In genomic region chr18:6058941-6059340, GRCh38 we compare ENCODE assay signal across 14 cellular contexts.
DNase-seq lines count a peak whose midpoint lies in the region; ATAC-seq and TF ChIP-seq lines count a peak whose summit lies in the region.
"Had no signal": no experiment of that assay in that cellular context is flagged by ENCODE, and none has a peak within 500 bp of the region (broad histone marks: within the 10 kb centered on the region; RNA-seq: fewer than 3 reads in every experiment).

No MANE protein-coding gene starts in this region.

- H3K27me3 Mint-ChIP-seq in activated CD8-positive, alpha-beta memory T cell treated with anti-CD3 and anti-CD28 coated beads, Interleukin-2, amount 10 ng/mL, durations not matched to agents 7 days and 5 days = no peaks in the 10 kb centered on the region
- H3K27me3 Mint-ChIP-seq: activated naive CD4-positive, alpha-beta T cell treated with anti-CD3 and anti-CD28 coated beads, Interleukin-2, amount 10 ng/mL, durations not matched to agents 7 days and 5 days; stimulated activated naive CD8-positive, alpha-beta T cell treated with anti-CD3 and anti-CD28 coated beads, Interleukin-15, amount 100 ng/mL, for 72 hours had no signal

- no TSS peak for BruUV-seq in A673 (replicated peaks; lab: Mats Ljungman, UMichigan)

- H3K27ac Mint-ChIP-seq in activated CD8-positive, alpha-beta memory T cell treated with anti-CD3 and anti-CD28 coated beads, Interleukin-2, amount 10 ng/mL, durations not matched to agents 7 days and 5 days = no peak overlapping the region
- H3K27ac Mint-ChIP-seq: activated naive CD4-positive, alpha-beta T cell treated with anti-CD3 and anti-CD28 coated beads, Interleukin-2, amount 10 ng/mL, durations not matched to agents 7 days and 5 days; natural killer cell; stimulated activated naive CD8-positive, alpha-beta T cell treated with anti-CD3 and anti-CD28 coated beads, Interleukin-15, amount 100 ng/mL, for 72 hours had no signal

- H3K27me3 ChIP-seq in A673 (replicated peaks; ENCODE audit: insufficient read depth, low read depth, low read length, poor library complexity) = no peaks in the 10 kb centered on the region

- DNase-seq in H4 (ENCODE audit: low spot score) (peak; percentile 12), NCI-H526 (lab: John Stamatoyannopoulos, UW) (peak; percentile 34 to 66), foreskin fibroblast (peak; percentile 15 to 25), retina (peak; percentile 18), A673 (ENCODE audit: low spot score) (no peak)
- DNase-seq in activated CD8-positive, alpha-beta memory T cell treated with anti-CD3 and anti-CD28 coated beads, Interleukin-2, amount 10 ng/mL, durations not matched to agents 7 days and 5 days = no peak
- no peak for DNase-seq in activated effector memory CD4-positive, alpha-beta T cell treated with Interleukin-2 at 50 U/mL for 16 hours
- DNase-seq: activated CD4-positive, CD25-positive, alpha-beta regulatory T cell treated with anti-CD3 and anti-CD28 coated beads, Interleukin-2, amount 50 U/mL, for 72 hours; activated naive CD4-positive, alpha-beta T cell treated with anti-CD3 and anti-CD28 coated beads, Interleukin-2, amount 10 ng/mL, durations not matched to agents 7 days and 5 days; natural killer cell; NCI-H1048; stimulated activated naive CD8-positive, alpha-beta T cell treated with anti-CD3 and anti-CD28 coated beads, Interleukin-15, amount 100 ng/mL, for 72 hours had no signal

- ATAC-seq in activated CD8-positive, alpha-beta memory T cell treated with anti-CD3 and anti-CD28 coated beads, Interleukin-2, amount 10 ng/mL, durations not matched to agents 7 days and 5 days = no peak
- no peak for ATAC-seq in GM18861 (IDR thresholded peaks at IDR 0.05; ENCODE audit: unreplicated experiment)
- ATAC-seq: stimulated activated naive CD8-positive, alpha-beta T cell treated with anti-CD3 and anti-CD28 coated beads, Interleukin-15, amount 100 ng/mL, for 72 hours had no signal

- no peak overlapping the region for H3K4me3 Mint-ChIP-seq in activated CD8-positive, alpha-beta memory T cell treated with anti-CD3 and anti-CD28 coated beads, Interleukin-2, amount 10 ng/mL, durations not matched to agents 7 days and 5 days
- H3K4me3 Mint-ChIP-seq: activated naive CD4-positive, alpha-beta T cell treated with anti-CD3 and anti-CD28 coated beads, Interleukin-2, amount 10 ng/mL, durations not matched to agents 7 days and 5 days; natural killer cell; stimulated activated naive CD8-positive, alpha-beta T cell treated with anti-CD3 and anti-CD28 coated beads, Interleukin-15, amount 100 ng/mL, for 72 hours had no signal

- H3K27ac ChIP-seq in A673 (ENCODE audit: low read depth, low read length, poor library complexity, severe bottlenecking) = no peak overlapping the region

- no peaks in the 10 kb centered on the region for H3K4me1 ChIP-seq in A673 (ENCODE audit: insufficient read depth, low read length, poor library complexity, severe bottlenecking)
- H3K4me1 ChIP-seq: HAP-1 had no signal

- intact Hi-C loops in A673 (cut with micrococcal nuclease; ENCODE audit: unreplicated experiment) = no loop called here

- CTCF ChIA-PET in activated CD8-positive, alpha-beta memory T cell treated with anti-CD3 and anti-CD28 coated beads, Interleukin-2, amount 10 ng/mL, durations not matched to agents 7 days and 5 days (lab: Charles Lee) = no interaction called here
- CTCF ChIA-PET in A673 (lab: Charles Lee) = no interaction called here

- H3K36me3 ChIP-seq in A673 (ENCODE audit: insufficient read depth, low read length, poor library complexity, severe bottlenecking) = no peaks in the 10 kb centered on the region
- H3K36me3 ChIP-seq: HAP-1 had no signal

- H3K4me3 ChIP-seq in foreskin fibroblast (ENCODE audit: low read depth in 1 of 2, low read length in 2 of 2) = no peak overlapping the region
- no peak overlapping the region for H3K4me3 ChIP-seq in A673 (ENCODE audit: low read depth, low read length, poor library complexity, severe bottlenecking)
- H3K4me3 ChIP-seq: HAP-1 had no signal

- H3K9me3 ChIP-seq in A673 (ENCODE audit: low read depth, low read length, poor library complexity, severe bottlenecking) = peaks cover 38% of the 10 kb centered on the region
- H3K9me3 ChIP-seq: HAP-1 had no signal

- peaks cover 3% of the 10 kb centered on the region for H3K9me3 Mint-ChIP-seq in activated CD8-positive, alpha-beta memory T cell treated with anti-CD3 and anti-CD28 coated beads, Interleukin-2, amount 10 ng/mL, durations not matched to agents 7 days and 5 days (ENCODE audit: low read depth)
- H3K9me3 Mint-ChIP-seq: activated naive CD4-positive, alpha-beta T cell treated with anti-CD3 and anti-CD28 coated beads, Interleukin-2, amount 10 ng/mL, durations not matched to agents 7 days and 5 days; natural killer cell had no signal

- TF ChIP-seq CTCF in foreskin fibroblast (IDR thresholded peaks at IDR 0.05; ENCODE audit: low read depth, low read length) (no peak), A673 (conservative IDR thresholded peaks at IDR 0.05; ENCODE audit: low read depth, low read length) (no peak)

- no peaks in the 10 kb centered on the region for H3K4me1 Mint-ChIP-seq in activated CD8-positive, alpha-beta memory T cell treated with anti-CD3 and anti-CD28 coated beads, Interleukin-2, amount 10 ng/mL, durations not matched to agents 7 days and 5 days
- H3K4me1 Mint-ChIP-seq: activated naive CD4-positive, alpha-beta T cell treated with anti-CD3 and anti-CD28 coated beads, Interleukin-2, amount 10 ng/mL, durations not matched to agents 7 days and 5 days had no signal

- POLR2A ChIA-PET in A673 (lab: Charles Lee; ENCODE audit: low non-redundant PET) = no interaction called here

- H3K36me3 Mint-ChIP-seq in activated CD8-positive, alpha-beta memory T cell treated with anti-CD3 and anti-CD28 coated beads, Interleukin-2, amount 10 ng/mL, durations not matched to agents 7 days and 5 days = no peaks in the 10 kb centered on the region
- H3K36me3 Mint-ChIP-seq: activated naive CD4-positive, alpha-beta T cell treated with anti-CD3 and anti-CD28 coated beads, Interleukin-2, amount 10 ng/mL, durations not matched to agents 7 days and 5 days had no signal

Comparison
In these comparisons a context has a peak if more than half of its experiments do, and no peak if none do; other contexts are left out.
1. DNase-seq: peak in H4 (single experiment), NCI-H526 (2 of 2), foreskin fibroblast (2 of 2) and retina (single experiment); none in activated CD8-positive, alpha-beta memory T cell treated with anti-CD3 and anti-CD28 coated beads, Interleukin-2, amount 10 ng/mL, durations not matched to agents 7 days and 5 days (single experiment), A673 (single experiment) and activated effector memory CD4-positive, alpha-beta T cell treated with Interleukin-2 at 50 U/mL for 16 hours (single experiment).